Comparison of ENCODE assay signal across 9 cellular contexts in genomic region chr1:46527474-46528296, GRCh38. TPM values are rescaled to one million over a fixed set of nuclear protein-coding genes. Genes with fewer than 3 reads are reported as not detected.
A peak's percentile ranks its signal among the peaks of the same experiment; 100 is the strongest.
DNase-seq lines count a peak whose midpoint lies in the region; ATAC-seq, FAIRE-seq and TF ChIP-seq lines count a peak whose summit lies in the region.
"Had no signal": no experiment of that assay in that cellular context is flagged by ENCODE, and none has a peak within 500 bp of the region (broad histone marks: within the 10 kb centered on the region; RNA-seq: fewer than 3 reads in every experiment).

No MANE protein-coding gene starts in this region.

- BruUV-seq in Calu3 (replicated peaks; lab: Mats Ljungman, UMichigan): no TSS peak

- H3K27me3 Mint-ChIP-seq in Calu3 (ENCODE audit: unreplicated experiment) (peaks cover 37% of the 10 kb centered on the region), activated B cell treated with CpG ODN at 0.5 μM for 24 hours (peaks cover 61% of the 10 kb centered on the region)

- DNase-seq in Calu3 (peak; percentile 90), H54 (ENCODE audit: insufficient read length, low spot score) (peak; percentile 91), NCI-H2171 (lab: John Stamatoyannopoulos, UW) (peak; percentile 53), activated B cell treated with CpG ODN at 0.5 μM for 24 hours (peak; percentile 51), cardiac fibroblast (ENCODE audit: low read depth in 2 of 2) (peak; percentile 80 to 83), kidney glomerular epithelial cell (lab: John Stamatoyannopoulos, UW) (peak; percentile 76)
- peak; percentile 79 to 80 for DNase-seq in stimulated activated CD4-positive, alpha-beta T cell treated with anti-CD3 and anti-CD28 coated beads, Interleukin-2, amount 100 ng/mL, for 48 hours

- CTCF ChIA-PET in Calu3 (lab: Charles Lee) (interaction anchor here (1.1 to 2.1 kb wide), 5 partner anchors 8 to 86 kb away, joined by 3 to 13 read pairs (median 6); no protein-coding TSS in a partner anchor), activated B cell treated with CpG ODN at 0.5 μM for 24 hours (lab: Charles Lee) (interaction anchor here (0.8 to 2.7 kb wide), 6 partner anchors 48 to 159 kb away, joined by 3 to 23 read pairs (median 6); no protein-coding TSS in a partner anchor)

- no peak overlapping the region for H3K4me3 ChIP-seq in cardiac fibroblast (replicated peaks in 1 of 2; ENCODE audit: low read depth in 2 of 2, low read length in 2 of 2)

- H3K9me3 Mint-ChIP-seq in Calu3 (ENCODE audit: low read depth, unreplicated experiment) (no peaks in the 10 kb centered on the region), activated B cell treated with CpG ODN at 0.5 μM for 24 hours (no peaks in the 10 kb centered on the region)

- H3K4me3 Mint-ChIP-seq in Calu3 (ENCODE audit: low read depth, unreplicated experiment) (no peak overlapping the region), activated B cell treated with CpG ODN at 0.5 μM for 24 hours (no peak overlapping the region)

- FAIRE-seq in H54 (lab: Jason Lieb, UNC): no peak

- peaks cover 5% of the 10 kb centered on the region for H3K36me3 Mint-ChIP-seq in Calu3 (ENCODE audit: insufficient read depth, unreplicated experiment)
- no peaks in the 10 kb centered on the region for H3K36me3 Mint-ChIP-seq in activated B cell treated with CpG ODN at 0.5 μM for 24 hours (ENCODE audit: low read depth)

- TF ChIP-seq POLR2A in H54 (IDR thresholded peaks at IDR 0.05; ENCODE audit: low read depth, low read length): no peak

- POLR2A ChIA-PET in activated B cell treated with CpG ODN at 0.5 μM for 24 hours (lab: Charles Lee): no interaction called here

- TF ChIP-seq CTCF in Calu3 (IDR thresholded peaks at IDR 0.05; ENCODE audit: unreplicated experiment) (peak; percentile 95), activated B cell treated with CpG ODN at 0.5 μM for 24 hours (IDR thresholded peaks at IDR 0.05) (no peak), cardiac fibroblast (IDR thresholded peaks at IDR 0.05; ENCODE audit: low read depth, low read length) (peak; percentile 96)

- H3K27ac Mint-ChIP-seq in Calu3 (ENCODE audit: unreplicated experiment) (no peak overlapping the region), activated B cell treated with CpG ODN at 0.5 μM for 24 hours (no peak overlapping the region)

- H3K4me1 Mint-ChIP-seq in Calu3 (ENCODE audit: low read depth, unreplicated experiment) (peaks cover 55% of the 10 kb centered on the region), activated B cell treated with CpG ODN at 0.5 μM for 24 hours (peaks cover 1% of the 10 kb centered on the region)

- peak; percentile 76 for ATAC-seq in activated B cell treated with CpG ODN at 0.5 μM for 24 hours (ENCODE audit: low read depth)
- ATAC-seq in HG02623 (IDR thresholded peaks at IDR 0.05; ENCODE audit: unreplicated experiment): no peak

- intact Hi-C loops in Calu3 (cut with micrococcal nuclease; ENCODE audit: unreplicated experiment) (loop anchor here (1.0 kb wide), 1 partner anchor 50 kb away; no protein-coding TSS in a partner anchor), activated B cell treated with CpG ODN at 0.5 μM for 24 hours (cut with micrococcal nuclease) (loop anchor here (1.0 to 2.0 kb wide), 4 partner anchors 50 to 121 kb away; no protein-coding TSS in a partner anchor)

RNA-seq across cellular contexts. Expression of gene KNCN, which starts 23.8 kb away (rescaled TPM):
- not detected in 2 replicates for total RNA-seq in Calu3 (2022)
- total RNA-seq in activated B cell treated with CpG ODN at 0.5 μM for 24 hours: not detected in 2 replicates
- total RNA-seq: T-helper 2 cell treated with Interferon-gamma antibody and Interleukin-4, amounts not matched to agents 100 ng/mL and 5 ng/mL, for 36 hours had no signal

RNA-seq across cellular contexts. Expression of gene DMBX1, which starts 38.0 kb away (rescaled TPM):
- total RNA-seq in Calu3 (2022) (0.88 and 2.3 TPM in 2 replicates), activated B cell treated with CpG ODN at 0.5 μM for 24 hours (not detected in 2 replicates)
